ENCODE assay signal across 8 cellular contexts in genomic region chr1:31705080-31705866, GRCh38. TPM values are rescaled to one million over a fixed set of nuclear protein-coding genes. Genes with fewer than 3 reads are reported as not detected.
A peak's percentile ranks its signal among the peaks of the same experiment; 100 is the strongest.
DNase-seq lines count a peak whose midpoint lies in the region; ATAC-seq and TF ChIP-seq lines count a peak whose summit lies in the region.

No MANE protein-coding gene starts in this region.

- DNase-seq in RWPE1 (ENCODE audit: low spot score) (peak; percentile 58), hypothalamus (lab: John Stamatoyannopoulos, UW) (peak in 37 of 51 donors; percentile 6 to 77 (median 45)), cerebellum (ENCODE audit: low spot score) (no peak)
- peak; percentile 39 to 64 for DNase-seq in stimulated activated CD4-positive, alpha-beta T cell treated with anti-CD3 and anti-CD28 coated beads, Interleukin-12 subunit alpha, Interleukin-12 subunit beta, amount 100 ng/mL, for 24 hours (ENCODE audit: low read depth in 2 of 2)

- peaks cover 38% of the 10 kb centered on the region for H3K4me1 Mint-ChIP-seq in activated naive CD8-positive, alpha-beta T cell (ENCODE audit: low read depth)

- POLR2A ChIA-PET in RWPE1 (lab: Yijun Ruan, JAX; ENCODE audit: low non-redundant PET): no interaction called here

- H3K27ac ChIP-seq in RWPE1: peak overlapping the region; percentile 99

- ATAC-seq in GM19035 (IDR thresholded peaks at IDR 0.05; ENCODE audit: unreplicated experiment) (no peak), HG03159 (IDR thresholded peaks at IDR 0.05; ENCODE audit: unreplicated experiment) (no peak)

- peak; percentile 53 for TF ChIP-seq CTCF in GM12874 (IDR thresholded peaks at IDR 0.05; ENCODE audit: insufficient read depth, low read depth, low read length)
- peak; percentile 59 for TF ChIP-seq CTCF in RWPE1 (conservative IDR thresholded peaks at IDR 0.05; ENCODE audit: low read depth)

- H3K27ac Mint-ChIP-seq in activated naive CD8-positive, alpha-beta T cell: no peak overlapping the region

- H3K9me3 Mint-ChIP-seq in activated naive CD8-positive, alpha-beta T cell (ENCODE audit: low read depth): no peaks in the 10 kb centered on the region

- no peaks in the 10 kb centered on the region for H3K36me3 Mint-ChIP-seq in activated naive CD8-positive, alpha-beta T cell

- peaks cover 34% of the 10 kb centered on the region for H3K27me3 Mint-ChIP-seq in activated naive CD8-positive, alpha-beta T cell

- CTCF ChIA-PET in RWPE1 (lab: Yijun Ruan, JAX): interaction anchor here (0.6 to 3.2 kb wide), 12 partner anchors 10 to 292 kb away, joined by 3 to 23 read pairs (median 4); partner anchors contain the start of gene HCRTR1

- peak overlapping the region; percentile 60 for H3K4me3 Mint-ChIP-seq in activated naive CD8-positive, alpha-beta T cell

RNA-seq across cellular contexts. Expression of gene COL16A1, which starts 1.5 kb away (rescaled TPM):
- 9.3 TPM for total RNA-seq in cerebellum

RNA-seq across cellular contexts. Expression of gene ADGRB2, which starts 58.9 kb away (rescaled TPM):
- 34.0 TPM for total RNA-seq in cerebellum
